In genomic region chr14:101595887-101596721, GRCh38 we compare ENCODE assay signal across 12 cellular contexts. TPM values are rescaled to one million over a fixed set of nuclear protein-coding genes. Genes with fewer than 3 reads are reported as not detected.
DNase-seq lines count a peak whose midpoint lies in the region; ATAC-seq and TF ChIP-seq lines count a peak whose summit lies in the region.
"Had no signal": no experiment of that assay in that cellular context is flagged by ENCODE, and none has a peak within 500 bp of the region (broad histone marks: within the 10 kb centered on the region; RNA-seq: fewer than 3 reads in every experiment).

No MANE protein-coding gene starts in this region.

- ATAC-seq in GM18870 (IDR thresholded peaks at IDR 0.05; ENCODE audit: unreplicated experiment) = no peak
- no peak for ATAC-seq in GM19351 (IDR thresholded peaks at IDR 0.05; ENCODE audit: unreplicated experiment)
- ATAC-seq: psoas muscle had no signal

- no peak for TF ChIP-seq POLR2A in NB4 (IDR thresholded peaks at IDR 0.05; ENCODE audit: extremely low read depth, insufficient read length)

- peaks cover 36% of the 10 kb centered on the region for H3K4me1 ChIP-seq in CD8-positive, alpha-beta memory T cell (ENCODE audit: insufficient read depth, low read length)
- H3K4me1 ChIP-seq in neural progenitor cell = no peaks in the 10 kb centered on the region
- H3K4me1 ChIP-seq: psoas muscle, SJSA1 had no signal

- TF ChIP-seq CTCF in NB4 (IDR thresholded peaks at IDR 0.05; ENCODE audit: low read depth, low read length) (no peak), neural progenitor cell (IDR thresholded peaks at IDR 0.05) (no peak)

- H3F3A ChIP-seq in neural progenitor cell (ENCODE audit: low read depth) = no peaks in the 10 kb centered on the region

- H3K36me3 ChIP-seq in CD8-positive, alpha-beta memory T cell (ENCODE audit: insufficient read depth, low read length) = no peaks in the 10 kb centered on the region
- H3K36me3 ChIP-seq in neural progenitor cell = no peaks in the 10 kb centered on the region
- H3K36me3 ChIP-seq: brain microvascular endothelial cell, SJSA1 had no signal

- peaks cover 0 to 2% of the 10 kb centered on the region in 2 donors for H3K27me3 Mint-ChIP-seq in CD8-positive, alpha-beta memory T cell
- H3K27me3 Mint-ChIP-seq in neural progenitor cell (ENCODE audit: insufficient read depth, low read depth) = peaks cover 3% of the 10 kb centered on the region

- no peak overlapping the region for H3K9ac ChIP-seq in neural progenitor cell

- H3K79me2 ChIP-seq in neural progenitor cell (ENCODE audit: low read depth) = no peaks in the 10 kb centered on the region

- peaks cover 42 to 59% (median 56%) of the 10 kb centered on the region in 3 donors for H3K4me1 Mint-ChIP-seq in CD8-positive, alpha-beta memory T cell
- H3K4me1 Mint-ChIP-seq in neural progenitor cell = no peaks in the 10 kb centered on the region

- no peak overlapping the region for H3K4me2 ChIP-seq in neural progenitor cell

- CTCF ChIA-PET in CD8-positive, alpha-beta memory T cell (lab: Charles Lee) = no interaction called here
- CTCF ChIA-PET in HEK293T (lab: Yijun Ruan, JAX) = no interaction called here

- H2AFZ ChIP-seq in neural progenitor cell (replicated peaks) = no peak overlapping the region

- H3K9me3 Mint-ChIP-seq in CD8-positive, alpha-beta memory T cell = peaks cover 0 to 4% (median 0%) of the 10 kb centered on the region in 5 donors
- H3K9me3 Mint-ChIP-seq in neural progenitor cell = peaks cover 5% of the 10 kb centered on the region

- POLR2A ChIA-PET in CD8-positive, alpha-beta memory T cell (lab: Charles Lee) = no interaction called here
- POLR2A ChIA-PET in HEK293T (lab: Yijun Ruan, JAX) = no interaction called here

- peak overlapping the region; percentile 58 to 97 (median 90) for H3K27ac Mint-ChIP-seq in CD8-positive, alpha-beta memory T cell
- H3K27ac Mint-ChIP-seq in neural progenitor cell = peak overlapping the region; percentile 46

- peak overlapping the region in 6 of 7 donors; percentile 50 to 88 (median 66) for H3K4me3 Mint-ChIP-seq in CD8-positive, alpha-beta memory T cell
- H3K4me3 Mint-ChIP-seq in neural progenitor cell = peak overlapping the region; percentile 18

- H3K27me3 ChIP-seq in CD8-positive, alpha-beta memory T cell (ENCODE audit: insufficient read depth, low read length, poor library complexity, severe bottlenecking) = no peaks in the 10 kb centered on the region
- H3K27me3 ChIP-seq in neural progenitor cell = no peaks in the 10 kb centered on the region
- H3K27me3 ChIP-seq: brain microvascular endothelial cell, SJSA1 had no signal

- no peaks in the 10 kb centered on the region for H4K20me1 ChIP-seq in neural progenitor cell (ENCODE audit: low read depth)

- peak overlapping the region; percentile 31 for H3K4me3 ChIP-seq in CD8-positive, alpha-beta memory T cell (ENCODE audit: low read length)
- H3K4me3 ChIP-seq in NB4 (ENCODE audit: low read depth, low read length) (no peak overlapping the region), neural progenitor cell (no peak overlapping the region)
- H3K4me3 ChIP-seq: psoas muscle, SJSA1 had no signal

- H3K36me3 Mint-ChIP-seq in CD8-positive, alpha-beta memory T cell = no peaks in the 10 kb centered on the region
- no peaks in the 10 kb centered on the region for H3K36me3 Mint-ChIP-seq in neural progenitor cell

- H3K27ac ChIP-seq in CD8-positive, alpha-beta memory T cell (ENCODE audit: low read depth, low read length) = peak overlapping the region; percentile 49
- no peak overlapping the region for H3K27ac ChIP-seq in neural progenitor cell
- H3K27ac ChIP-seq: brain microvascular endothelial cell, psoas muscle, SJSA1 had no signal

- peaks cover 4% of the 10 kb centered on the region for H3K9me3 ChIP-seq in CD8-positive, alpha-beta memory T cell (ENCODE audit: low read length)
- H3K9me3 ChIP-seq in neural progenitor cell (ENCODE audit: low read depth) = no peaks in the 10 kb centered on the region
- H3K9me3 ChIP-seq: psoas muscle, SJSA1 had no signal

- peak in 3 of 5 donors; percentile 32 to 61 (median 34) for DNase-seq in CD8-positive, alpha-beta memory T cell
- DNase-seq in NB4 (ENCODE audit: low read depth) = peak; percentile 38
- DNase-seq in activated naive CD4-positive, alpha-beta T cell treated with Interleukin-2 at 50 U/mL for 16 hours = peak; percentile 19
- DNase-seq in neural progenitor cell (ENCODE audit: low spot score) = no peak
- DNase-seq in NCI-H2029 (lab: John Stamatoyannopoulos, UW) = no peak
- DNase-seq in HEK293T (ENCODE audit: extremely low spot score) = no peak
- DNase-seq: brain microvascular endothelial cell, psoas muscle, trophoblast cell had no signal

TF ChIP-seq in HEK293T, 16 proteins besides CTCF, POLR2A, EP300 and RAD21:
- TF ChIP-seq FOXM1 (IDR thresholded peaks at IDR 0.05; ENCODE audit: borderline replicate concordance) = no peak
- no peak for TF ChIP-seq CTBP1 (IDR thresholded peaks at IDR 0.05; ENCODE audit: borderline replicate concordance)
- no peak for TF ChIP-seq L3MBTL2 (conservative IDR thresholded peaks at IDR 0.05)
- TF ChIP-seq ARNT (IDR thresholded peaks at IDR 0.05) = no peak
- TF ChIP-seq ELF4 (IDR thresholded peaks at IDR 0.05) = no peak
- no peak for TF ChIP-seq FOXK2 (IDR thresholded peaks at IDR 0.05)
- no peak for TF ChIP-seq TARDBP (IDR thresholded peaks at IDR 0.05)
- no peak for TF ChIP-seq HDGF (IDR thresholded peaks at IDR 0.05; ENCODE audit: borderline replicate concordance)
- no peak for TF ChIP-seq NFRKB (IDR thresholded peaks at IDR 0.05)
- TF ChIP-seq FOXA1 (IDR thresholded peaks at IDR 0.05) = no peak
- no peak for TF ChIP-seq SUZ12 (IDR thresholded peaks at IDR 0.05)
- TF ChIP-seq, protein P1, sequence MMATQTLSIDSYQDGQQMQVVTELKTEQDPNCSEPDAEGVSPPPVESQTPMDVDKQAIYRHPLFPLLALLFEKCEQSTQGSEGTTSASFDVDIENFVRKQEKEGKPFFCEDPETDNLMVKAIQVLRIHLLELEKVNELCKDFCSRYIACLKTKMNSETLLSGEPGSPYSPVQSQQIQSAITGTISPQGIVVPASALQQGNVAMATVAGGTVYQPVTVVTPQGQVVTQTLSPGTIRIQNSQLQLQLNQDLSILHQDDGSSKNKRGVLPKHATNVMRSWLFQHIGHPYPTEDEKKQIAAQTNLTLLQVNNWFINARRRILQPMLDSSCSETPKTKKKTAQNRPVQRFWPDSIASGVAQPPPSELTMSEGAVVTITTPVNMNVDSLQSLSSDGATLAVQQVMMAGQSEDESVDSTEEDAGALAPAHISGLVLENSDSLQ (IDR thresholded peaks at IDR 0.05) = no peak
- no peak for TF ChIP-seq ZNF384 (IDR thresholded peaks at IDR 0.05)
- TF ChIP-seq LEF1 (IDR thresholded peaks at IDR 0.05; ENCODE audit: borderline replicate concordance) = no peak
- TF ChIP-seq BHLHE40 (IDR thresholded peaks at IDR 0.05; ENCODE audit: borderline replicate concordance) = no peak
- no peak for TF ChIP-seq SP1 (IDR thresholded peaks at IDR 0.05)

RNA-seq across cellular contexts. Expression of gene DIO3, which starts 34.8 kb away (rescaled TPM):
- total RNA-seq in CD8-positive, alpha-beta memory T cell = not detected
- polyA plus RNA-seq in CD8-positive, alpha-beta memory T cell = not detected
- 0.90 and 3.3 TPM in 2 replicates for total RNA-seq in neural progenitor cell (ENCODE audit: low replicate concordance)
- total RNA-seq: SJSA1 had no signal

Comparison
In these comparisons a context has a peak if more than half of its experiments do, and no peak if none do; other contexts are left out.
1. DNase-seq: peak in CD8-positive, alpha-beta memory T cell (3 of 5), NB4 (single experiment) and activated naive CD4-positive, alpha-beta T cell treated with Interleukin-2 at 50 U/mL for 16 hours (single experiment); none in neural progenitor cell (single experiment), NCI-H2029 (single experiment) and HEK293T (single experiment).